8 cellular contexts compared by ENCODE assay signal in genomic region chr1:6578624-6579373, GRCh38. TPM values are rescaled to one million over a fixed set of nuclear protein-coding genes. Genes with fewer than 3 reads are reported as not detected.
DNase-seq lines count a peak whose midpoint lies in the region; ATAC-seq, FAIRE-seq and TF ChIP-seq lines count a peak whose summit lies in the region.

No MANE protein-coding gene starts in this region.

- H3K36me3 ChIP-seq in Peyer's patch (no peaks in the 10 kb centered on the region), endothelial cell of umbilical vein (ENCODE audit: control insufficient read depth in 2 of 2, extremely low read depth in 1 of 2, insufficient read depth in 2 of 2, low read length in 2 of 2) (no peaks in the 10 kb centered on the region), osteoblast (ENCODE audit: insufficient read depth, low read length) (no peaks in the 10 kb centered on the region), mucosa of descending colon (ENCODE audit: low read depth) (no peaks in the 10 kb centered on the region)

- FAIRE-seq in endothelial cell of umbilical vein (lab: Jason Lieb, UNC): no peak

- no peaks in the 10 kb centered on the region for H3K9me3 Mint-ChIP-seq in CD4-positive, alpha-beta T cell

- no peaks in the 10 kb centered on the region for H3K9me1 ChIP-seq in endothelial cell of umbilical vein (replicated peaks; ENCODE audit: control insufficient read depth, extremely low read depth, insufficient read depth, low read length)

- peaks cover 12 to 37% (median 16%) of the 10 kb centered on the region in 4 donors for H3K4me1 ChIP-seq in Peyer's patch
- peaks cover 14% of the 10 kb centered on the region for H3K4me1 ChIP-seq in endothelial cell of umbilical vein (ENCODE audit: control insufficient read depth, extremely low read depth, insufficient read depth, low read length)
- H3K4me1 ChIP-seq in osteoblast (ENCODE audit: insufficient read depth, low read length): peaks cover 31% of the 10 kb centered on the region
- peaks cover 37% of the 10 kb centered on the region for H3K4me1 ChIP-seq in mucosa of descending colon (ENCODE audit: low read depth)

- H3K27ac Mint-ChIP-seq in CD4-positive, alpha-beta T cell: peak overlapping the region; percentile 93

- DNase-seq in CD4-positive, alpha-beta T cell: no peak
- DNase-seq in Peyer's patch (no peak), endothelial cell of umbilical vein (ENCODE audit: low read depth, low spot score) (no peak), osteoblast (ENCODE audit: insufficient read length, low spot score, missing footprints) (peak; percentile 68), mucosa of descending colon (no peak), HEK293T (ENCODE audit: extremely low spot score) (no peak)

- no peak for TF ChIP-seq CTCF in CD4-positive, alpha-beta T cell (IDR thresholded peaks at IDR 0.05)
- TF ChIP-seq CTCF in Peyer's patch (IDR thresholded peaks at IDR 0.05) (no peak), endothelial cell of umbilical vein (IDR thresholded peaks at IDR 0.05; ENCODE audit: extremely low read depth in 1 of 2, insufficient read depth in 1 of 2, low read depth in 1 of 2, low read length in 2 of 2) (no peak), osteoblast (IDR thresholded peaks at IDR 0.05; ENCODE audit: extremely low read depth, low read depth, low read length) (no peak), mucosa of descending colon (IDR thresholded peaks at IDR 0.05) (no peak)

- H3K4me3 Mint-ChIP-seq in CD4-positive, alpha-beta T cell: peak overlapping the region; percentile 98

- intact Hi-C loops in CD4-positive, alpha-beta T cell (cut with DNase I, micrococcal nuclease): loop anchor here (1.0 to 2.0 kb wide), 4 partner anchors 24 to 47 kb away; partner anchors contain the start of genes KLHL21 (in 1 of the 2), NOL9 (in 1 of the 2) and THAP3 (in 1 of the 2)
- intact Hi-C loops in endothelial cell of umbilical vein (cut with micrococcal nuclease) (loop anchor here (1.0 kb wide), 2 partner anchors 24 to 47 kb away; partner anchors contain the start of gene NOL9), mucosa of descending colon (cut with DNase I, micrococcal nuclease) (no loop called here)

- peaks cover 11% of the 10 kb centered on the region for H3K36me3 Mint-ChIP-seq in CD4-positive, alpha-beta T cell (ENCODE audit: low read depth)

- dilution Hi-C loops in endothelial cell of umbilical vein (cut with MboI; ENCODE audit: extremely low pct_ligation_motif_present, low sequenced_read_pairs): no loop called here

- no peaks in the 10 kb centered on the region for H3K9me3 ChIP-seq in CD4-positive, alpha-beta T cell (ENCODE audit: control insufficient read depth, low read length)
- H3K9me3 ChIP-seq in Peyer's patch: no peaks in the 10 kb centered on the region
- no peaks in the 10 kb centered on the region for H3K9me3 ChIP-seq in endothelial cell of umbilical vein (replicated peaks; ENCODE audit: control insufficient read depth, insufficient read depth, low read length)
- H3K9me3 ChIP-seq in osteoblast (ENCODE audit: low read depth, low read length): no peaks in the 10 kb centered on the region
- H3K9me3 ChIP-seq in mucosa of descending colon: no peaks in the 10 kb centered on the region

- no peaks in the 10 kb centered on the region for H3K27me3 Mint-ChIP-seq in CD4-positive, alpha-beta T cell

- CTCF ChIA-PET in CD4-positive, alpha-beta T cell (lab: Charles Lee): interaction anchor here (1.2 to 1.9 kb wide), 2 partner anchors 23 to 24 kb away, joined by 3 to 13 read pairs; partner anchors contain the start of genes NOL9 and TAS1R1
- CTCF ChIA-PET in endothelial cell of umbilical vein (lab: Charles Lee) (interaction anchor here (1.1 kb wide), 1 partner anchor 16 kb away, joined by 4 read pairs; no protein-coding TSS in a partner anchor), HEK293T (lab: Yijun Ruan, JAX) (interaction anchor here (1.6 kb wide), 1 partner anchor 24 kb away, joined by 5 read pairs; the partner anchor contains the start of genes NOL9 and TAS1R1)

- no TSS peak for BruUV-seq in endothelial cell of umbilical vein (replicated peaks; lab: Mats Ljungman, UMichigan)

- H4K20me1 ChIP-seq in endothelial cell of umbilical vein (replicated peaks; ENCODE audit: control insufficient read depth, extremely low read depth, insufficient read depth, low read length): no peaks in the 10 kb centered on the region
- H4K20me1 ChIP-seq in osteoblast (ENCODE audit: insufficient read depth, low read length): peaks cover 10% of the 10 kb centered on the region

- H2AFZ ChIP-seq in endothelial cell of umbilical vein (ENCODE audit: low read depth, low read length): peak overlapping the region; percentile 91
- peak overlapping the region; percentile 92 for H2AFZ ChIP-seq in osteoblast (ENCODE audit: low read length)

- H3K27ac ChIP-seq in CD4-positive, alpha-beta T cell (ENCODE audit: low read depth, low read length): no peak overlapping the region
- H3K27ac ChIP-seq in Peyer's patch: peak overlapping the region; percentile 95 to 96 (median 95)
- no peak overlapping the region for H3K27ac ChIP-seq in endothelial cell of umbilical vein (ENCODE audit: insufficient read depth, low read depth, low read length)
- H3K27ac ChIP-seq in osteoblast (ENCODE audit: low read depth, low read length): peak overlapping the region; percentile 88

- H3K79me2 ChIP-seq in endothelial cell of umbilical vein (ENCODE audit: control insufficient read depth, insufficient read depth, low read length) (peaks cover 11% of the 10 kb centered on the region), osteoblast (ENCODE audit: insufficient read depth, low read length) (peaks cover 27% of the 10 kb centered on the region)

- H3K4me2 ChIP-seq in endothelial cell of umbilical vein (ENCODE audit: insufficient read depth, low read length): no peak overlapping the region
- peak overlapping the region; percentile 88 for H3K4me2 ChIP-seq in osteoblast (ENCODE audit: insufficient read depth, low read length)

- H3K4me1 Mint-ChIP-seq in CD4-positive, alpha-beta T cell (ENCODE audit: low read depth): peaks cover 32% of the 10 kb centered on the region

- H3K9ac ChIP-seq in endothelial cell of umbilical vein (replicated peaks; ENCODE audit: extremely low read depth, insufficient read depth, low read length): no peak overlapping the region

- POLR2A ChIA-PET in CD4-positive, alpha-beta T cell (lab: Charles Lee): interaction anchor here (0.8 to 7.2 kb wide), 4 partner anchors 23 to 115 kb away, joined by 3 to 139 read pairs (median 7); partner anchors contain the start of genes KLHL21, NOL9 and TAS1R1
- POLR2A ChIA-PET in endothelial cell of umbilical vein (lab: Charles Lee): interaction anchor here (2.0 kb wide), 1 partner anchor 25 kb away, joined by 5 read pairs; no protein-coding TSS in a partner anchor
- POLR2A ChIA-PET in HEK293T (lab: Yijun Ruan, JAX): interaction anchor here (1.4 to 5.7 kb wide), 6 partner anchors 10 to 28 kb away, joined by 5 to 55 read pairs (median 8); partner anchors contain the start of genes KLHL21, NOL9 and TAS1R1

- TF ChIP-seq POLR2A in Peyer's patch (IDR thresholded peaks at IDR 0.05) (no peak), endothelial cell of umbilical vein (IDR thresholded peaks at IDR 0.05; ENCODE audit: low read depth, low read length) (no peak)

- ATAC-seq in CD4-positive, alpha-beta T cell (ENCODE audit: poor library complexity): no peak
- no peak for ATAC-seq in mucosa of descending colon
- ATAC-seq in esophagus mucosa: no peak
- ATAC-seq in HG03175 (IDR thresholded peaks at IDR 0.05; ENCODE audit: unreplicated experiment): no peak

- H3K27me3 ChIP-seq in CD4-positive, alpha-beta T cell (ENCODE audit: control insufficient read depth, insufficient read depth, low read length): no peaks in the 10 kb centered on the region
- H3K27me3 ChIP-seq in Peyer's patch (no peaks in the 10 kb centered on the region), endothelial cell of umbilical vein (ENCODE audit: control insufficient read depth in 2 of 2, insufficient read depth in 2 of 2, low read length in 2 of 2) (no peaks in the 10 kb centered on the region), osteoblast (ENCODE audit: insufficient read depth, low read length) (no peaks in the 10 kb centered on the region)

- peak overlapping the region; percentile 82 to 97 (median 90) for H3K4me3 ChIP-seq in Peyer's patch
- H3K4me3 ChIP-seq in endothelial cell of umbilical vein (replicated peaks in 1 of 3; ENCODE audit: insufficient read depth in 1 of 3, low read depth in 1 of 3, low read length in 3 of 3): no peak overlapping the region
- peak overlapping the region; percentile 96 for H3K4me3 ChIP-seq in osteoblast (ENCODE audit: insufficient read depth, low read length)
- H3K4me3 ChIP-seq in mucosa of descending colon: no peak overlapping the region

RNA-seq across cellular contexts. Expression of gene ZBTB48, which starts 1.0 kb away (rescaled TPM):
- 10 to 100 TPM; 31.4 to 31.7 TPM for total RNA-seq in CD4-positive, alpha-beta T cell
- 10 to 100 TPM; 27.0 to 80.9 (median 38.2) TPM for total RNA-seq in Peyer's patch
- 25.1 and 29.2 TPM in 2 replicates for total RNA-seq in endothelial cell of umbilical vein
- 20.9 and 29.0 TPM in 2 replicates for polyA plus RNA-seq in endothelial cell of umbilical vein
- 10.9 and 13.8 TPM in 2 replicates for polyA plus RNA-seq in endothelial cell of umbilical vein (2011; cell fraction: cytosol; rRNA removed)
- 46.0 and 49.3 TPM in 2 replicates for polyA plus RNA-seq in endothelial cell of umbilical vein (2011; cell fraction: nucleus; rRNA removed)
- 9.0 and 15.7 TPM in 2 replicates for polyA plus RNA-seq in endothelial cell of umbilical vein (2012)
- polyA minus RNA-seq in endothelial cell of umbilical vein: 9.9 and 14.2 TPM in 2 replicates
- 21.4 TPM for polyA minus RNA-seq in endothelial cell of umbilical vein (2011; cell fraction: cytosol; rRNA and poly(A)+ RNA removed)
- polyA minus RNA-seq in endothelial cell of umbilical vein (2011; cell fraction: nucleus; rRNA and poly(A)+ RNA removed): 11.1 and 20.3 TPM in 2 replicates
- total RNA-seq in osteoblast: 11.5 and 14.5 TPM in 2 replicates
- 10 to 100 TPM; 36.8 to 53.9 (median 42.3) TPM for total RNA-seq in mucosa of descending colon
- total RNA-seq in esophagus mucosa: 14.5 TPM

RNA-seq across cellular contexts. Expression of gene TAS1R1, which starts 23.7 kb away (rescaled TPM):
- total RNA-seq in CD4-positive, alpha-beta T cell: not detected
- total RNA-seq in Peyer's patch: not detected
- not detected in 2 replicates for total RNA-seq in endothelial cell of umbilical vein
- not detected in 2 replicates for polyA plus RNA-seq in endothelial cell of umbilical vein
- 0.03 TPM in 1 of 2 replicates, not detected in the other for polyA plus RNA-seq in endothelial cell of umbilical vein (2011; cell fraction: cytosol; rRNA removed)
- not detected in 2 replicates for polyA plus RNA-seq in endothelial cell of umbilical vein (2011; cell fraction: nucleus; rRNA removed)
- polyA plus RNA-seq in endothelial cell of umbilical vein (2012): not detected in 2 replicates
- polyA minus RNA-seq in endothelial cell of umbilical vein: not detected in 2 replicates
- polyA minus RNA-seq in endothelial cell of umbilical vein (2011; cell fraction: cytosol; rRNA and poly(A)+ RNA removed): not detected
- not detected in 2 replicates for polyA minus RNA-seq in endothelial cell of umbilical vein (2011; cell fraction: nucleus; rRNA and poly(A)+ RNA removed)
- total RNA-seq in osteoblast: under 0.01 and 0.29 TPM in 2 replicates
- under 1 TPM in 2 of 3 donors, not detected in 1; 0.13 to 0.14 TPM for total RNA-seq in mucosa of descending colon
- total RNA-seq in esophagus mucosa: not detected

RNA-seq across cellular contexts. Expression of gene KLHL21, which starts 23.9 kb away (rescaled TPM):
- total RNA-seq in CD4-positive, alpha-beta T cell: 10 to 100 TPM; 32.0 to 33.5 TPM
- total RNA-seq in Peyer's patch: 10 to 100 TPM; 14.4 to 25.1 (median 18.2) TPM
- total RNA-seq in endothelial cell of umbilical vein: 19.2 and 22.4 TPM in 2 replicates
- 18.0 and 24.9 TPM in 2 replicates for polyA plus RNA-seq in endothelial cell of umbilical vein
- polyA plus RNA-seq in endothelial cell of umbilical vein (2011; cell fraction: cytosol; rRNA removed): 10.5 and 14.1 TPM in 2 replicates
- polyA plus RNA-seq in endothelial cell of umbilical vein (2011; cell fraction: nucleus; rRNA removed): 20.4 and 30.5 TPM in 2 replicates
- 17.8 and 20.9 TPM in 2 replicates for polyA plus RNA-seq in endothelial cell of umbilical vein (2012)
- 21.1 and 21.8 TPM in 2 replicates for polyA minus RNA-seq in endothelial cell of umbilical vein
- polyA minus RNA-seq in endothelial cell of umbilical vein (2011; cell fraction: cytosol; rRNA and poly(A)+ RNA removed): 20.5 TPM
- polyA minus RNA-seq in endothelial cell of umbilical vein (2011; cell fraction: nucleus; rRNA and poly(A)+ RNA removed): 15.2 and 22.3 TPM in 2 replicates
- 76.3 and 86.1 TPM in 2 replicates for total RNA-seq in osteoblast
- 10 to 100 TPM in 2 of 3 donors, 1 to 10 TPM in 1; 8.7 to 68.2 (median 10.7) TPM for total RNA-seq in mucosa of descending colon
- total RNA-seq in esophagus mucosa: 26.6 TPM

RNA-seq across cellular contexts. Expression of gene NOL9, which starts 24.5 kb away (rescaled TPM):
- 10 to 100 TPM; 52.3 to 54.1 TPM for total RNA-seq in CD4-positive, alpha-beta T cell
- total RNA-seq in Peyer's patch (10 to 100 TPM; 19.0 to 28.0 (median 22.5) TPM), endothelial cell of umbilical vein (39.7 and 42.9 TPM in 2 replicates), osteoblast (31.1 and 32.1 TPM in 2 replicates), mucosa of descending colon (10 to 100 TPM; 20.0 to 28.3 (median 21.1) TPM), esophagus mucosa (19.7 TPM)
- polyA plus RNA-seq in endothelial cell of umbilical vein: 14.1 TPM in 2 replicates
- 13.0 and 13.4 TPM in 2 replicates for polyA plus RNA-seq in endothelial cell of umbilical vein (2011; cell fraction: cytosol; rRNA removed)
- 40.5 and 51.7 TPM in 2 replicates for polyA plus RNA-seq in endothelial cell of umbilical vein (2011; cell fraction: nucleus; rRNA removed)
- 5.7 and 9.3 TPM in 2 replicates for polyA plus RNA-seq in endothelial cell of umbilical vein (2012)
- polyA minus RNA-seq in endothelial cell of umbilical vein: 26.7 and 32.8 TPM in 2 replicates
- 19.9 TPM for polyA minus RNA-seq in endothelial cell of umbilical vein (2011; cell fraction: cytosol; rRNA and poly(A)+ RNA removed)
- polyA minus RNA-seq in endothelial cell of umbilical vein (2011; cell fraction: nucleus; rRNA and poly(A)+ RNA removed): 47.2 and 68.1 TPM in 2 replicates

RNA-seq across cellular contexts. Expression of gene PHF13, which starts 34.7 kb away (rescaled TPM):
- total RNA-seq in CD4-positive, alpha-beta T cell: 1 to 10 TPM; 4.0 to 4.9 TPM
- total RNA-seq in Peyer's patch (1 to 10 TPM; 3.3 to 7.4 (median 6.0) TPM), endothelial cell of umbilical vein (17.8 and 18.6 TPM in 2 replicates), osteoblast (13.4 and 16.8 TPM in 2 replicates), mucosa of descending colon (10 to 100 TPM in 1 of 3 donors, 1 to 10 TPM in 2; 6.6 to 21.5 (median 8.9) TPM), esophagus mucosa (7.5 TPM)
- 5.6 and 5.7 TPM in 2 replicates for polyA plus RNA-seq in endothelial cell of umbilical vein
- polyA plus RNA-seq in endothelial cell of umbilical vein (2011; cell fraction: cytosol; rRNA removed): 6.3 and 6.5 TPM in 2 replicates
- 8.2 and 8.3 TPM in 2 replicates for polyA plus RNA-seq in endothelial cell of umbilical vein (2011; cell fraction: nucleus; rRNA removed)
- 9.0 and 9.8 TPM in 2 replicates for polyA plus RNA-seq in endothelial cell of umbilical vein (2012)
- 7.3 and 7.4 TPM in 2 replicates for polyA minus RNA-seq in endothelial cell of umbilical vein
- polyA minus RNA-seq in endothelial cell of umbilical vein (2011; cell fraction: cytosol; rRNA and poly(A)+ RNA removed): 3.0 TPM
- polyA minus RNA-seq in endothelial cell of umbilical vein (2011; cell fraction: nucleus; rRNA and poly(A)+ RNA removed): 3.2 and 3.4 TPM in 2 replicates

Comparison
In these comparisons a context has a peak if more than half of its experiments do, and no peak if none do; other contexts are left out.
1. H3K27ac ChIP-seq: peak in Peyer's patch (4 of 4) and osteoblast (single experiment); none in CD4-positive, alpha-beta T cell (single experiment) and endothelial cell of umbilical vein (single experiment).
2. H3K4me3 ChIP-seq: peak in Peyer's patch (4 of 4) and osteoblast (single experiment); none in endothelial cell of umbilical vein (0 of 3) and mucosa of descending colon (single experiment).
3. intact Hi-C loops: an anchor here in CD4-positive, alpha-beta T cell (1.0 to 2.0 kb wide) and endothelial cell of umbilical vein (1.0 kb wide); none called in mucosa of descending colon.